ENCODE assay signal across 8 cellular contexts in the genomic region with DNA sequence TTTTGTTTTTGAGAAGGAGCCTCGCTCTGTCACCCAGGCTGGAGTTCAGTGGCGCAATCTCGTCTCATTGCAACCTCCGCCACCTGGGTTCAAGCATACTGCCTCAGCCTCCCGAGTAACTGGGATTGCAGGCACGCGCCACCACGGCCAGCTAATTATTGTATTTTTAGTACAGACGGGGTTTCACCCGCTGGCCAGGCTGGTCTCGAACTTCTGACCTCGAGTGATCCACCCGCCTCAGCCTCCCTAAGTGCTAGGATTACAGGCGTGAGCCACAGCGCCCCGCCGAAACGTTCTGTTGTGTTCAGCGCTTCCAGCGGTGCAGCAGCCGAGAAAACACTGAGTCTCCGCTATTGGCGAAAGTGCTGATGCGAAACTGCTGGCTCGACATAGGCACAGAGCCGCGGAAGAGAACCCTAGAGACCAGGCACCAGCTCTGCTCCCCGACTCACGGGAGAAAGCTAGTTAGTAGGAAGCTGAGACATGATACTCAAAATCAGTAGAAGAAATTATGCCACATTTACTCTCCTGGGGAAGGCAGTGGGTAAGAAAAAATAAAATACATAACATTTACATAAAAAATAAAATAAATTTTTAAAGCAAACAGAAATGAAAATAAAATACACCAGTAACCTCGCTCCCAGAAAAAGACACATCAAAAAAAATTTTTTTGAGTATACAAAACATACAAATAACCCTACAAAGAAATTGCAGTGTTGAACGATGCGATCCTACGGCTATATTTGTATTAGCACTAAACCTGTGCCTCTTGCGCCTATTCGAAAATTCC. TPM values are rescaled to one million over a fixed set of nuclear protein-coding genes. Genes with fewer than 3 reads are reported as not detected.
DNase-seq lines count a peak whose midpoint lies in the region; ATAC-seq, FAIRE-seq and TF ChIP-seq lines count a peak whose summit lies in the region.

No MANE protein-coding gene starts in this region.

- no peaks in the 10 kb centered on the region for H3K79me2 ChIP-seq in keratinocyte (ENCODE audit: control insufficient read depth, insufficient read depth, low read length)

- H3K27ac ChIP-seq in VCaP, result peak overlapping the region; percentile 89
- H3K27ac ChIP-seq in breast epithelium, result peak overlapping the region; percentile 80 to 91
- H3K27ac ChIP-seq in keratinocyte (ENCODE audit: control insufficient read depth, insufficient read depth, low read length), result peak overlapping the region; percentile 79

- H3K27me3 ChIP-seq in breast epithelium, result peaks cover 0 to 16% of the 10 kb centered on the region in 2 donors
- no peaks in the 10 kb centered on the region for H3K27me3 ChIP-seq in keratinocyte (ENCODE audit: control insufficient read depth, extremely low read depth, insufficient read depth, low read length)

- H3K4me3 ChIP-seq in breast epithelium (peak overlapping the region; percentile 51 to 62 (median 57)), keratinocyte (ENCODE audit: control insufficient read depth in 2 of 3, extremely low read depth in 1 of 3, insufficient read depth in 2 of 3, low read depth in 1 of 3, low read length in 3 of 3) (peak overlapping the region; percentile 16 to 77 (median 73))

- DNase-seq in A172 (ENCODE audit: low spot score), result peak; percentile 86
- peak; percentile 91 for DNase-seq in NCI-H2196 treated with DMSO at 0.1 percent for 48 hours (lab: John Stamatoyannopoulos, UW; ENCODE audit: unreplicated experiment)
- DNase-seq in breast epithelium (ENCODE audit: low spot score in 2 of 2), result peak in 1 of 2 donors; percentile 67
- DNase-seq in keratinocyte (ENCODE audit: low read depth, low spot score), result no peak
- DNase-seq in stimulated activated CD4-positive, alpha-beta T cell treated with anti-CD3 and anti-CD28 coated beads, Interleukin-15, amount 100 ng/mL, for 1 hour (ENCODE audit: low read depth in 1 of 2, low spot score in 1 of 2), result peak; percentile 84 to 87

- no peaks in the 10 kb centered on the region for H3K9me3 ChIP-seq in breast epithelium
- H3K9me3 ChIP-seq in keratinocyte (ENCODE audit: control insufficient read depth, low read depth, low read length), result no peaks in the 10 kb centered on the region

- H2AFZ ChIP-seq in keratinocyte (ENCODE audit: control insufficient read depth, low read length), result peak overlapping the region; percentile 88

- TF ChIP-seq CTCF in VCaP (conservative IDR thresholded peaks at IDR 0.05) (peak; percentile 30; the same call in 1 of the 2 replicates), breast epithelium (IDR thresholded peaks at IDR 0.05) (no peak), keratinocyte (optimal IDR thresholded peaks at IDR 0.05 in 1 of 3, IDR thresholded peaks at IDR 0.05 in 1 of 3, conservative IDR thresholded peaks at IDR 0.05 in 1 of 3; ENCODE audit: extremely low read depth in 1 of 3, insufficient read depth in 2 of 3, low read length in 3 of 3) (peak in 1 of 3 experiments; percentile 35)

- no peaks in the 10 kb centered on the region for H4K20me1 ChIP-seq in keratinocyte (ENCODE audit: control insufficient read depth, extremely low read depth, insufficient read depth, low read length)

- no peak for FAIRE-seq in keratinocyte (lab: Jason Lieb, UNC)

- ATAC-seq in GM18858 (IDR thresholded peaks at IDR 0.05; ENCODE audit: unreplicated experiment) (peak; percentile 25), HG03103 (IDR thresholded peaks at IDR 0.05; ENCODE audit: low read depth, unreplicated experiment) (peak; percentile 26)

- H3K4me1 ChIP-seq in breast epithelium, result no peaks in the 10 kb centered on the region
- peaks cover 26% of the 10 kb centered on the region for H3K4me1 ChIP-seq in keratinocyte (ENCODE audit: control insufficient read depth, extremely low read depth, insufficient read depth, low read length)

- H3K36me3 ChIP-seq in breast epithelium (no peaks in the 10 kb centered on the region), keratinocyte (ENCODE audit: control insufficient read depth in 2 of 2, extremely low read depth in 1 of 2, insufficient read depth in 2 of 2, low read length in 2 of 2) (no peaks in the 10 kb centered on the region)

- H3K9ac ChIP-seq in keratinocyte (ENCODE audit: control insufficient read depth, extremely low read depth, insufficient read depth, low read length), result peak overlapping the region; percentile 76

- TF ChIP-seq POLR2A in breast epithelium (IDR thresholded peaks at IDR 0.05), result peak; percentile 51

- dilution Hi-C loops in keratinocyte (cut with MboI; ENCODE audit: extremely low pct_ligation_motif_present, low sequenced_read_pairs), result no loop called here

- intact Hi-C loops in breast epithelium (cut with DNase I; ENCODE audit: low total_unique reads), result loop anchor here (2.0 kb wide), 1 partner anchor 56 kb away; no protein-coding TSS in a partner anchor

- no peaks in the 10 kb centered on the region for H3K9me1 ChIP-seq in keratinocyte (ENCODE audit: control insufficient read depth, extremely low read depth, insufficient read depth, low read length)

- peak overlapping the region; percentile 88 for H3K4me2 ChIP-seq in keratinocyte (ENCODE audit: control insufficient read depth, extremely low read depth, insufficient read depth, low read depth, low read length)

RNA-seq across cellular contexts. Expression of a gene that starts 31.6 kb away (rescaled TPM):
- 8.0 and 9.4 TPM in 2 replicates for total RNA-seq in A172 (2014; rRNA removed; shearing (Covaris generic))
- total RNA-seq in breast epithelium, result 1 to 10 TPM; 3.2 to 5.4 (median 4.6) TPM
- polyA plus RNA-seq in keratinocyte, result 0.13 to 0.19 TPM (median 0.17 TPM) in 3 replicates
- 0.35 TPM for polyA plus RNA-seq in keratinocyte (2011; ENCODE audit: low read depth)
- polyA plus RNA-seq in keratinocyte (2011; cell fraction: cytosol; rRNA removed), result 0.07 and 0.09 TPM in 2 replicates
- 0.57 and 1.1 TPM in 2 replicates for polyA plus RNA-seq in keratinocyte (2011; cell fraction: nucleus; rRNA removed)
- 0.11 and 0.18 TPM in 2 replicates for polyA plus RNA-seq in keratinocyte (2012; ENCODE audit: low replicate concordance)
- 0.43 to 2.7 TPM (median 2.7 TPM) in 3 replicates for polyA minus RNA-seq in keratinocyte
- not detected for polyA minus RNA-seq in keratinocyte (2011; cell fraction: cytosol; rRNA and poly(A)+ RNA removed)
- 2.7 and 2.8 TPM in 2 replicates for polyA minus RNA-seq in keratinocyte (2011; cell fraction: nucleus; rRNA and poly(A)+ RNA removed)
